Comparison of ENCODE assay signal across 15 cellular contexts in the genomic region with DNA sequence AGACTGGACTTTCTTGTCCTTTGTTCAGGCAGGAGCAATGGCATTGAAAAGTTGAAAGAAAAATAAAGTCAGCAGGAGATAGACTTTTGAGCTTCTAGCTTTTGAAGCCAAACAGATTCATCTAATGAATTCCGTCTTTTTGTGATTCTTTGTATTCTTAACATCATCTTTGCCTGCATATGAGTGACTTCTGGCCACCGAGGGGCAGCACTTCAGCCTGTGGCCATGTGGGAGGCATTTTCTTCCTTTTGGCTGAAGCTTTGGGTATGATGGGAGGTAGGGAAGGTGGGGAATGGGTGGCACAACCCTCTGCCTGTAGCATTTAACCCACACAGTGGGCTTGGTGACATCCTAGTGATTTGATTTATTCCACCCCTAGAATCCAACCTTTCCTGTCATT.
DNase-seq lines count a peak whose midpoint lies in the region; ATAC-seq and TF ChIP-seq lines count a peak whose summit lies in the region.
"Had no signal": no experiment of that assay in that cellular context is flagged by ENCODE, and none has a peak within 500 bp of the region (broad histone marks: within the 10 kb centered on the region; RNA-seq: fewer than 3 reads in every experiment).

No MANE protein-coding gene starts in this region.

- H3K4me3 ChIP-seq in DOHH2 (ENCODE audit: low read length) (no peak overlapping the region), KMS-11 (IDR thresholded peaks at IDR 0.05; ENCODE audit: insufficient read depth, low read depth, low read length) (no peak overlapping the region)
- H3K4me3 ChIP-seq: testis had no signal

- H3K4me3 Mint-ChIP-seq in chondrocyte (ENCODE audit: unreplicated experiment) (no peak overlapping the region), nephron (no peak overlapping the region)
- H3K4me3 Mint-ChIP-seq: activated CD4-positive, alpha-beta memory T cell treated with anti-CD3 and anti-CD28 coated beads for 36 hours; natural killer cell treated with Interleukin-12 subunit alpha and Interleukin-12 subunit beta and Interleukin-15 and Interleukin-18, amount 100 ng/mL, for 72 hours had no signal

- no peaks in the 10 kb centered on the region for H3K79me2 ChIP-seq in DOHH2 (ENCODE audit: control insufficient read depth, low read length)
- H3K79me2 ChIP-seq in KMS-11 (ENCODE audit: insufficient read depth, low read depth), result no peaks in the 10 kb centered on the region; the same call in 1 of the 2 replicates

- no peak overlapping the region for H3K9ac ChIP-seq in KMS-11

- no peaks in the 10 kb centered on the region for H3K36me3 ChIP-seq in DOHH2 (ENCODE audit: control insufficient read depth, low read length)
- H3K36me3 ChIP-seq in KMS-11 (ENCODE audit: insufficient read depth), result no peaks in the 10 kb centered on the region

- H2AFZ ChIP-seq in KMS-11 (ENCODE audit: low read depth), result no peak overlapping the region

- H3K4me1 Mint-ChIP-seq in chondrocyte (ENCODE audit: low read depth) (peaks cover 22% of the 10 kb centered on the region), nephron (peaks cover 39% of the 10 kb centered on the region)

- H3K27ac Mint-ChIP-seq in chondrocyte (ENCODE audit: unreplicated experiment), result no peak overlapping the region
- H3K27ac Mint-ChIP-seq in nephron, result peak overlapping the region in 2 of 3 experiments; percentile 1 to 15
- H3K27ac Mint-ChIP-seq: activated CD4-positive, alpha-beta memory T cell treated with anti-CD3 and anti-CD28 coated beads for 36 hours; natural killer cell treated with Interleukin-12 subunit alpha and Interleukin-12 subunit beta and Interleukin-15 and Interleukin-18, amount 100 ng/mL, for 72 hours had no signal

- H3K9me2 ChIP-seq in DOHH2 (replicated peaks; ENCODE audit: control insufficient read depth, low read length), result no peaks in the 10 kb centered on the region

- H3K9me3 ChIP-seq in DOHH2 (ENCODE audit: control insufficient read depth, insufficient read depth, low read length), result no peaks in the 10 kb centered on the region
- H3K9me3 ChIP-seq: testis had no signal

- H3K27me3 ChIP-seq in DOHH2 (ENCODE audit: control insufficient read depth, low read length) (no peaks in the 10 kb centered on the region), KMS-11 (ENCODE audit: insufficient read depth, low read depth) (no peaks in the 10 kb centered on the region)
- H3K27me3 ChIP-seq: testis had no signal

- peaks cover 3% of the 10 kb centered on the region for H3K9me3 Mint-ChIP-seq in chondrocyte (ENCODE audit: low read depth)
- no peaks in the 10 kb centered on the region for H3K9me3 Mint-ChIP-seq in nephron
- H3K9me3 Mint-ChIP-seq: activated CD4-positive, alpha-beta memory T cell treated with anti-CD3 and anti-CD28 coated beads for 36 hours; natural killer cell treated with Interleukin-12 subunit alpha and Interleukin-12 subunit beta and Interleukin-15 and Interleukin-18, amount 100 ng/mL, for 72 hours had no signal

- no peak for DNase-seq in chondrocyte (ENCODE audit: low spot score)
- DNase-seq in activated naive CD4-positive, alpha-beta T cell (lab: John Stamatoyannopoulos, UW), result no peak
- DNase-seq in OCI-M1 (lab: John Stamatoyannopoulos, UW), result no peak
- no peak for DNase-seq in GOT3 (lab: John Stamatoyannopoulos, UW)
- DNase-seq: activated CD4-positive, alpha-beta memory T cell treated with anti-CD3 and anti-CD28 coated beads for 36 hours; activated gamma-delta T cell treated with Interleukin-2 at 50 U/mL for 16 hours; cerebellar nuclear complex; NCI-H1694; testis had no signal

- peak; percentile 47 for TF ChIP-seq CTCF in DOHH2 (IDR thresholded peaks at IDR 0.05; ENCODE audit: low read depth, low read length, poor library complexity, severe bottlenecking)
- TF ChIP-seq CTCF in KMS-11 (conservative IDR thresholded peaks at IDR 0.05; ENCODE audit: low read depth, low read length), result peak; percentile 42
- TF ChIP-seq CTCF in chondrocyte (IDR thresholded peaks at IDR 0.05), result peak; percentile 58
- TF ChIP-seq CTCF in nephron (IDR thresholded peaks at IDR 0.05; ENCODE audit: unreplicated experiment in 3 of 3), result peak in 1 of 3 experiments; percentile 8

- H3K36me3 Mint-ChIP-seq in chondrocyte (ENCODE audit: low read depth) (peaks cover 2% of the 10 kb centered on the region), nephron (ENCODE audit: low read depth) (peaks cover 12% of the 10 kb centered on the region)
- H3K36me3 Mint-ChIP-seq: activated CD4-positive, alpha-beta memory T cell treated with anti-CD3 and anti-CD28 coated beads for 36 hours had no signal

- H3K4me2 ChIP-seq in DOHH2 (ENCODE audit: low read length), result no peak overlapping the region
- H3K4me2 ChIP-seq in KMS-11, result no peak overlapping the region

- H4K20me1 ChIP-seq in DOHH2 (ENCODE audit: control insufficient read depth, insufficient read depth, low read depth, low read length) (no peaks in the 10 kb centered on the region), KMS-11 (ENCODE audit: insufficient read depth) (no peaks in the 10 kb centered on the region)

- ATAC-seq in GM18858 (IDR thresholded peaks at IDR 0.05; ENCODE audit: unreplicated experiment), result no peak
- ATAC-seq: HCT116; natural killer cell treated with Interleukin-12 subunit alpha and Interleukin-12 subunit beta and Interleukin-15 and Interleukin-18, amount 100 ng/mL, for 72 hours had no signal

- H3K27ac ChIP-seq in DOHH2 (ENCODE audit: low read depth, low read length) (no peak overlapping the region), KMS-11 (no peak overlapping the region)
- H3K27ac ChIP-seq: testis had no signal

- H3F3A ChIP-seq in DOHH2 (ENCODE audit: control insufficient read depth, insufficient read depth), result no peaks in the 10 kb centered on the region

- H3K27me3 Mint-ChIP-seq in chondrocyte (ENCODE audit: low read depth) (no peaks in the 10 kb centered on the region), nephron (ENCODE audit: low read depth) (no peaks in the 10 kb centered on the region)
- H3K27me3 Mint-ChIP-seq: natural killer cell treated with Interleukin-12 subunit alpha and Interleukin-12 subunit beta and Interleukin-15 and Interleukin-18, amount 100 ng/mL, for 72 hours had no signal

- H3K4me1 ChIP-seq in DOHH2 (ENCODE audit: control insufficient read depth, low read length), result no peaks in the 10 kb centered on the region
- peaks cover 45% of the 10 kb centered on the region for H3K4me1 ChIP-seq in KMS-11 (ENCODE audit: low read depth, poor library complexity, severe bottlenecking)
- H3K4me1 ChIP-seq: testis had no signal
